In the genomic region with DNA sequence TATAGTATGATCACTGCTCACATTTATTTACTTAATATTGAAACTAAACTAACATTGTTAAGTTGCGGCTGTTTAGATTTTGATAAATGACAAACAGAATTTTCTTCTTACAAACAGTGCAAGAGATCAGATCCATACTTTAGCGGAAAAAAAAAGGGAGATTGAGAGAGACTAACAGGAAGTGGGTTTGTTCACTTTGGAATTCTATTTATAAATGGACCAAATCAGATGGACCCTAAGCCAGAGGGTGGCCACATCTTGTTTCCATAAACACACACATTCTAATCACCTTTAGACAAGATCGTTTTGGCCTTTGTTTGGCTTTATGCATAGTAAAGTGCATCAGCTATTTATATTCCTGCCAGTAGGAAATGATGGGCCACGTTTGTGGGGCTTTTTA, we compare ENCODE assay signal across 14 cellular contexts.
DNase-seq lines count a peak whose midpoint lies in the region; ATAC-seq, FAIRE-seq and TF ChIP-seq lines count a peak whose summit lies in the region.
"Had no signal": no experiment of that assay in that cellular context is flagged by ENCODE, and none has a peak within 500 bp of the region (broad histone marks: within the 10 kb centered on the region; RNA-seq: fewer than 3 reads in every experiment).

No MANE protein-coding gene starts in this region.

- H3K4me1 ChIP-seq in foreskin keratinocyte, result peaks cover 8% of the 10 kb centered on the region

- H3K4me3 ChIP-seq in choroid plexus epithelial cell (ENCODE audit: low read depth, low read length), result no peak overlapping the region
- H3K4me3 ChIP-seq: SK-N-MC had no signal

- H3K27me3 ChIP-seq in foreskin keratinocyte, result no peaks in the 10 kb centered on the region

- no peak overlapping the region for H3K27ac ChIP-seq in foreskin keratinocyte
- H3K27ac ChIP-seq: C4-2B, SK-N-MC had no signal

- no peak for FAIRE-seq in urothelium cell line (lab: Jason Lieb, UNC)
- FAIRE-seq: H1 had no signal

- DNase-seq in EH (ENCODE audit: low read depth) (peak; percentile 34), M059J (ENCODE audit: low read depth) (peak; percentile 1), choroid plexus epithelial cell (ENCODE audit: low read depth) (peak; percentile 16), iris pigment epithelial cell (ENCODE audit: low read depth) (peak; percentile 7), foreskin keratinocyte (no peak), SHP77 (lab: John Stamatoyannopoulos, UW) (no peak), NCI-H2029 (lab: John Stamatoyannopoulos, UW) (no peak), urothelium cell line (ENCODE audit: low spot score) (no peak)
- DNase-seq: Karpas-422, NCI-H187, NCI-H526 treated with DMSO at 0.1 percent for 48 hours had no signal

- no peak for TF ChIP-seq CTCF in choroid plexus epithelial cell (conservative IDR thresholded peaks at IDR 0.05; ENCODE audit: low read depth, low read length)
- no peak for TF ChIP-seq CTCF in foreskin keratinocyte (conservative IDR thresholded peaks at IDR 0.05)

- ATAC-seq in foreskin keratinocyte, result no peak

Comparison
In these comparisons a context has a peak if more than half of its experiments do, and no peak if none do; other contexts are left out.
1. DNase-seq: peak in EH (single experiment), M059J (single experiment), choroid plexus epithelial cell (single experiment) and iris pigment epithelial cell (single experiment); none in foreskin keratinocyte (0 of 2), SHP77 (0 of 2), NCI-H2029 (single experiment) and urothelium cell line (single experiment).